8 cellular contexts compared by ENCODE assay signal in the genomic region with DNA sequence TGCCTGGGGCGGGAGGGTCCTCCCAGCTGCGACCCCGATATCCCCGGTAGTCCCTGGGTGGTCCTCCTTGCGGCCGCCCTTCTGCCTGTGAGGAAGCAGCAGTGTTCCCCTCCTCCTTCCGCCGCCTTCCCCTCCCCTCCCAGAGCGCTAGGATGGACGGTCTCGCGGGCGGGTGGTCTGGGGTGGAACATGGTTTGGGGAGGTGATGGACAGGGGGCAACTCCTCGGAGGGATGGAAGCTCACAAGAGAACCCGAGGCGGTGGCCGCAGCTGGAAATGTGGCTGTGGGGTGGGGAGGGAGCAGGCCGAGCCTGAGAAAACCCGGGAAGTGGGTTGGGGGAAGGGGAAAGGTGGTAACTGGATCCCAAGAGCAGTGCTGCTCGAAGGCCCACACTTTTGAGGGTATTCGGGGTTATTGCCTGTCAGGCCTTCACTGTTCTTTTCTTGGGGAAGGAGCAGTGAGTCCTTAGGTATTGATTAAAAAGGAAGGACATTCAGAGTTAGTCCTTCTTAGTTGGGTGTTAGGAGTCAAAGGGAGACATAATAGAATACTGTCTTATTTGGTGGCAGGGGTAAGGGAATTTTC. TPM values are rescaled to one million over a fixed set of nuclear protein-coding genes. Genes with fewer than 3 reads are reported as not detected.
DNase-seq lines count a peak whose midpoint lies in the region; ATAC-seq and TF ChIP-seq lines count a peak whose summit lies in the region.

No MANE protein-coding gene starts in this region.

- under 1% methylated on average over 21 of the region's 21 CpGs for WGBS in liver

- H3K36me3 ChIP-seq in colonic mucosa, result no peaks in the 10 kb centered on the region
- no peaks in the 10 kb centered on the region for H3K36me3 ChIP-seq in liver (ENCODE audit: control insufficient read depth in 4 of 4, insufficient read depth in 3 of 4, low read depth in 1 of 4, low read length in 3 of 4)

- H3K9me3 ChIP-seq in colonic mucosa (no peaks in the 10 kb centered on the region), liver (ENCODE audit: control insufficient read depth in 4 of 4, low read length in 3 of 4) (no peaks in the 10 kb centered on the region)

- no peak for TF ChIP-seq RAD21 in liver (IDR thresholded peaks at IDR 0.05)

- TF ChIP-seq CTCF in HL-60 (IDR thresholded peaks at IDR 0.05; ENCODE audit: insufficient read depth, low read length) (no peak), colonic mucosa (IDR thresholded peaks at IDR 0.05) (no peak), liver (IDR thresholded peaks at IDR 0.05; ENCODE audit: low read depth, low read length, missing input control) (no peak)

- peak overlapping the region; percentile 89 for H3K27ac ChIP-seq in HL-60 (replicated peaks)
- peak overlapping the region; percentile 86 for H3K27ac ChIP-seq in colonic mucosa
- H3K27ac ChIP-seq in liver (ENCODE audit: low read depth in 1 of 2, low read length in 2 of 2), result peak overlapping the region; percentile 92 to 98

- no peaks in the 10 kb centered on the region for H3K27me3 ChIP-seq in HL-60 (ENCODE audit: insufficient read depth, poor library complexity, severe bottlenecking)
- H3K27me3 ChIP-seq in colonic mucosa, result no peaks in the 10 kb centered on the region
- no peaks in the 10 kb centered on the region for H3K27me3 ChIP-seq in liver (ENCODE audit: control insufficient read depth in 4 of 4, insufficient read depth in 4 of 4, low read length in 3 of 4)

- H3K4me1 ChIP-seq in colonic mucosa (peaks cover 4% of the 10 kb centered on the region), liver (ENCODE audit: control insufficient read depth in 4 of 4, insufficient read depth in 4 of 4, low read length in 3 of 4) (peaks cover 1 to 29% (median 24%) of the 10 kb centered on the region in 4 donors)

- H3K9ac ChIP-seq in colonic mucosa (ENCODE audit: low read depth in 2 of 2, low read length in 2 of 2) (peak overlapping the region; percentile 96 to 98), liver (ENCODE audit: low read depth in 1 of 2, low read length in 2 of 2) (peak overlapping the region; percentile 57 to 77)

- peak; percentile 44 for DNase-seq in CD1c-positive myeloid dendritic cell (ENCODE audit: extremely low spot score)
- DNase-seq in HL-60 (ENCODE audit: low read depth in 1 of 2, low spot score in 1 of 2), result peak in 1 of 2 experiments; percentile 45
- DNase-seq in T follicular helper cell (ENCODE audit: low read depth), result peak; percentile 28
- peak; percentile 68 for DNase-seq in colonic mucosa
- DNase-seq in stimulated activated CD4-positive, alpha-beta T cell treated with anti-CD3 and anti-CD28 coated beads, TNF-alpha, amount 100 ng/mL, for 24 hours (ENCODE audit: low read depth in 3 of 3), result peak in 2 of 3 experiments; percentile 15 to 46
- no peak for DNase-seq in amniotic stem cell (lab: John Stamatoyannopoulos, UW)

- H3K4me3 ChIP-seq in HL-60 (replicated peaks; ENCODE audit: insufficient read depth, low read length), result peak overlapping the region; percentile 97
- peak overlapping the region; percentile 72 for H3K4me3 ChIP-seq in colonic mucosa
- H3K4me3 ChIP-seq in liver (ENCODE audit: low read depth in 1 of 3, low read length in 3 of 3), result peak overlapping the region; percentile 68 to 93 (median 85)

- peak; percentile 45 for ATAC-seq in GM19438 (IDR thresholded peaks at IDR 0.05; ENCODE audit: low read depth, unreplicated experiment)

- intact Hi-C loops in colonic mucosa (cut with DNase I), result no loop called here

TF ChIP-seq in liver, 16 proteins besides CTCF, POLR2A, EP300 and RAD21:
- no peak for TF ChIP-seq YY1 (IDR thresholded peaks at IDR 0.05)
- TF ChIP-seq SP1 (IDR thresholded peaks at IDR 0.05), result no peak
- TF ChIP-seq, protein P1, sequence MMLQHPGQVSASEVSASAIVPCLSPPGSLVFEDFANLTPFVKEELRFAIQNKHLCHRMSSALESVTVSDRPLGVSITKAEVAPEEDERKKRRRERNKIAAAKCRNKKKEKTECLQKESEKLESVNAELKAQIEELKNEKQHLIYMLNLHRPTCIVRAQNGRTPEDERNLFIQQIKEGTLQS (IDR thresholded peaks at IDR 0.05), result no peak
- TF ChIP-seq GABPA (IDR thresholded peaks at IDR 0.05 in 1 of 2, conservative IDR thresholded peaks at IDR 0.05 in 1 of 2), result no peak
- no peak for TF ChIP-seq HNF4A (conservative IDR thresholded peaks at IDR 0.05)
- no peak for TF ChIP-seq RXRA (IDR thresholded peaks at IDR 0.05)
- TF ChIP-seq HNF4G (IDR thresholded peaks at IDR 0.05), result no peak
- no peak for TF ChIP-seq FOXA2 (IDR thresholded peaks at IDR 0.05)
- TF ChIP-seq TAF1 (conservative IDR thresholded peaks at IDR 0.05), result no peak
- TF ChIP-seq, protein P2, sequence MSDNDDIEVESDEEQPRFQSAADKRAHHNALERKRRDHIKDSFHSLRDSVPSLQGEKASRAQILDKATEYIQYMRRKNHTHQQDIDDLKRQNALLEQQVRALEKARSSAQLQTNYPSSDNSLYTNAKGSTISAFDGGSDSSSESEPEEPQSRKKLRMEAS (IDR thresholded peaks at IDR 0.05), result no peak
- TF ChIP-seq, protein P3, sequence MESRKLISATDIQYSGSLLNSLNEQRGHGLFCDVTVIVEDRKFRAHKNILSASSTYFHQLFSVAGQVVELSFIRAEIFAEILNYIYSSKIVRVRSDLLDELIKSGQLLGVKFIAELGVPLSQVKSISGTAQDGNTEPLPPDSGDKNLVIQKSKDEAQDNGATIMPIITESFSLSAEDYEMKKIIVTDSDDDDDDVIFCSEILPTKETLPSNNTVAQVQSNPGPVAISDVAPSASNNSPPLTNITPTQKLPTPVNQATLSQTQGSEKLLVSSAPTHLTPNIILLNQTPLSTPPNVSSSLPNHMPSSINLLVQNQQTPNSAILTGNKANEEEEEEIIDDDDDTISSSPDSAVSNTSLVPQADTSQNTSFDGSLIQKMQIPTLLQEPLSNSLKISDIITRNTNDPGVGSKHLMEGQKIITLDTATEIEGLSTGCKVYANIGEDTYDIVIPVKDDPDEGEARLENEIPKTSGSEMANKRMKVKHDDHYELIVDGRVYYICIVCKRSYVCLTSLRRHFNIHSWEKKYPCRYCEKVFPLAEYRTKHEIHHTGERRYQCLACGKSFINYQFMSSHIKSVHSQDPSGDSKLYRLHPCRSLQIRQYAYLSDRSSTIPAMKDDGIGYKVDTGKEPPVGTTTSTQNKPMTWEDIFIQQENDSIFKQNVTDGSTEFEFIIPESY (IDR thresholded peaks at IDR 0.05), result no peak
- TF ChIP-seq, protein P4, sequence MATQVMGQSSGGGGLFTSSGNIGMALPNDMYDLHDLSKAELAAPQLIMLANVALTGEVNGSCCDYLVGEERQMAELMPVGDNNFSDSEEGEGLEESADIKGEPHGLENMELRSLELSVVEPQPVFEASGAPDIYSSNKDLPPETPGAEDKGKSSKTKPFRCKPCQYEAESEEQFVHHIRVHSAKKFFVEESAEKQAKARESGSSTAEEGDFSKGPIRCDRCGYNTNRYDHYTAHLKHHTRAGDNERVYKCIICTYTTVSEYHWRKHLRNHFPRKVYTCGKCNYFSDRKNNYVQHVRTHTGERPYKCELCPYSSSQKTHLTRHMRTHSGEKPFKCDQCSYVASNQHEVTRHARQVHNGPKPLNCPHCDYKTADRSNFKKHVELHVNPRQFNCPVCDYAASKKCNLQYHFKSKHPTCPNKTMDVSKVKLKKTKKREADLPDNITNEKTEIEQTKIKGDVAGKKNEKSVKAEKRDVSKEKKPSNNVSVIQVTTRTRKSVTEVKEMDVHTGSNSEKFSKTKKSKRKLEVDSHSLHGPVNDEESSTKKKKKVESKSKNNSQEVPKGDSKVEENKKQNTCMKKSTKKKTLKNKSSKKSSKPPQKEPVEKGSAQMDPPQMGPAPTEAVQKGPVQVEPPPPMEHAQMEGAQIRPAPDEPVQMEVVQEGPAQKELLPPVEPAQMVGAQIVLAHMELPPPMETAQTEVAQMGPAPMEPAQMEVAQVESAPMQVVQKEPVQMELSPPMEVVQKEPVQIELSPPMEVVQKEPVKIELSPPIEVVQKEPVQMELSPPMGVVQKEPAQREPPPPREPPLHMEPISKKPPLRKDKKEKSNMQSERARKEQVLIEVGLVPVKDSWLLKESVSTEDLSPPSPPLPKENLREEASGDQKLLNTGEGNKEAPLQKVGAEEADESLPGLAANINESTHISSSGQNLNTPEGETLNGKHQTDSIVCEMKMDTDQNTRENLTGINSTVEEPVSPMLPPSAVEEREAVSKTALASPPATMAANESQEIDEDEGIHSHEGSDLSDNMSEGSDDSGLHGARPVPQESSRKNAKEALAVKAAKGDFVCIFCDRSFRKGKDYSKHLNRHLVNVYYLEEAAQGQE (IDR thresholded peaks at IDR 0.05), result no peak
- TF ChIP-seq FOXA1 (IDR thresholded peaks at IDR 0.05), result no peak

RNA-seq across cellular contexts. Expression of a gene that starts 0.6 kb away (rescaled TPM):
- total RNA-seq in colonic mucosa, result 10 to 100 TPM; 99.0 to 99.6 TPM
- 10 to 100 TPM; 25.8 to 26.3 TPM for total RNA-seq in liver
- 10 to 100 TPM; 21.5 to 45.3 TPM for polyA plus RNA-seq in liver

RNA-seq across cellular contexts. Expression of a gene that starts 59.9 kb away (rescaled TPM):
- total RNA-seq in colonic mucosa (100 to 1,000 TPM in 1 of 2 donors, 10 to 100 TPM in 1; 69.4 to 127 TPM), liver (100 to 1,000 TPM in 1 of 2 donors, 10 to 100 TPM in 1; 21.1 to 102 TPM)
- polyA plus RNA-seq in liver, result 100 to 1,000 TPM in 1 of 2 donors, 10 to 100 TPM in 1; 80.9 to 311 TPM
